Comparison of ENCODE assay signal across 13 cellular contexts in the genomic region with DNA sequence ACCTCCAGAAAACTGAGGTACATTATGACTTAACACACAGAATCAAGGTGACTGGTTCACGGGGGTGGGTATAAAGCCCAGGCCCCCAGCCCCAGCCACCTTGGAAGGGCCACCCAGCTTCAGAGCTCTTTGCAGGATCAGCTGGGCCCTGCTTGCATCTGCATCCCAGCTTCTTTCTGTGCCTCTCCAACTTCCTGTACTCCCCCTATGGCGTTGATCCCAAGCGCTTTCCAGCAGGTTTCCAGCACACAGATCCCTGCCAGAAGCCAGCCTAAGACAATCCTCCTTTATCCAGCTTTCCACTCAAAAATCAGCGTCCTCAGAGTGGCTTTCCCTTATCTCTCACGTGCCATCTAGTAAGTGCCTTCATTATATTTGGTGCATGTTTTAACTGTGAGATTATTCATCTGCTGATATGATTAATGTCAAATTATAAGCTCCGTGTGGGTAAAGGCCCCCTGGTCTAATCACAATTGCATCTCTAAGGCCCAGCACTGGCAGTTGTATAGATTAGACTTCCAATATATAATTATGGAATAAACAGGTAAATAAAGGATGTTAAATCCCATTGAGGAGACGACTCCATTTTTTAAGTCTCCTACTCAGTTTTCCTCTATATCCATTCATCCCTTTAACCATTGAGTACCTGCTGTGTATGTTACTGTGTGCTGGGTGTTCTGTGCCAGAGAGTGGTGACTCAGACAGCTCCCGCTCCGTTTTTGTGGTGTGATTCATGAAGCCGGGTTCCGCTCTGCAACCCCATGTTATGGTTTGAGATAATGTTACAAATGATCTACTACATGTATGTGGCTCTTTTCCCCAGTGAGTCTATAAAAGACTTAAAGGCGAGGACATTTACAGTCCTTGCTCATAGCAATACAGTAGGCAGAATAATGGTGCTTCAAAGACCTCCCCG.
DNase-seq lines count a peak whose midpoint lies in the region; ATAC-seq lines count a peak whose summit lies in the region.
"Had no signal": no experiment of that assay in that cellular context is flagged by ENCODE, and none has a peak within 500 bp of the region (broad histone marks: within the 10 kb centered on the region; RNA-seq: fewer than 3 reads in every experiment).

No MANE protein-coding gene starts in this region.

- intact Hi-C loops in sciatic nerve (cut with DNase I), result no loop called here

- H3K27ac ChIP-seq in temporal lobe (ENCODE audit: low read depth, low read length), result peak overlapping the region; percentile 5
- H3K27ac ChIP-seq: vagina had no signal

- H3K9ac ChIP-seq in adipocyte (ENCODE audit: low read length), result no peak overlapping the region

- H3K9me3 ChIP-seq in adipocyte (ENCODE audit: control insufficient read depth, low read length), result peaks cover 11% of the 10 kb centered on the region
- H3K9me3 ChIP-seq: vagina had no signal

- no peak overlapping the region for H3K4me3 ChIP-seq in adipocyte (ENCODE audit: low read length)
- H3K4me3 ChIP-seq: GM12878, smooth muscle cell, vagina had no signal

- H3K4me1 ChIP-seq in adipocyte (ENCODE audit: control insufficient read depth, insufficient read depth, low read length), result no peaks in the 10 kb centered on the region

- no peaks in the 10 kb centered on the region for H3K27me3 ChIP-seq in adipocyte (replicated peaks; ENCODE audit: control insufficient read depth, insufficient read depth, low read length)
- H3K27me3 ChIP-seq: vagina had no signal

- ATAC-seq in sciatic nerve (no peak), HG03432 (IDR thresholded peaks at IDR 0.05; ENCODE audit: unreplicated experiment) (no peak)
- ATAC-seq: activated CD8-positive, alpha-beta T cell treated with anti-CD3 and anti-CD28 coated beads for 36 hours; activated T-helper 17 cell treated with anti-CD3 and anti-CD28 coated beads, Interleukin-2, amount 50 U/mL, for 72 hours; GM12878; stimulated activated naive CD8-positive, alpha-beta T cell treated with anti-CD3 and anti-CD28 coated beads, Interleukin-15, Interleukin-2, amounts not matched to agents 100 U/mL and 50 U/mL, for 24 hours had no signal

- H3K36me3 ChIP-seq in adipocyte (ENCODE audit: control insufficient read depth, insufficient read depth, low read length, severe bottlenecking), result no peaks in the 10 kb centered on the region
- H3K36me3 ChIP-seq: vagina had no signal

- DNase-seq in HT1080 (ENCODE audit: low read depth) (peak; percentile 77), adipocyte (ENCODE audit: low read depth) (peak; percentile 82), globus pallidus (ENCODE audit: low spot score) (peak; percentile 7), sciatic nerve (ENCODE audit: low spot score) (no peak), HCEC 1CT (no peak)
- DNase-seq: activated CD8-positive, alpha-beta T cell treated with anti-CD3 and anti-CD28 coated beads for 36 hours; stimulated activated naive CD8-positive, alpha-beta T cell treated with anti-CD3 and anti-CD28 coated beads, Interleukin-15, Interleukin-2, amounts not matched to agents 100 U/mL and 50 U/mL, for 24 hours had no signal

Comparison
In these comparisons a context has a peak if more than half of its experiments do, and no peak if none do; other contexts are left out.
1. DNase-seq: peak in HT1080 (single experiment), adipocyte (single experiment) and globus pallidus (single experiment); none in sciatic nerve (single experiment) and HCEC 1CT (single experiment).